ENCODE assay signal across 23 cellular contexts in genomic region chr18:11246883-11247282, GRCh38.
DNase-seq lines count a peak whose midpoint lies in the region; ATAC-seq and TF ChIP-seq lines count a peak whose summit lies in the region.
"Had no signal": no experiment of that assay in that cellular context is flagged by ENCODE, and none has a peak within 500 bp of the region (broad histone marks: within the 10 kb centered on the region; RNA-seq: fewer than 3 reads in every experiment).

No MANE protein-coding gene starts in this region.

- no peak overlapping the region for H3K4me3 Mint-ChIP-seq in activated CD4-positive, alpha-beta T cell treated with anti-CD3 and anti-CD28 coated beads, Interleukin-2, amount 10 ng/mL, durations not matched to agents 24 days and 14 days
- H3K4me3 Mint-ChIP-seq in stimulated activated naive CD8-positive, alpha-beta T cell treated with anti-CD3 and anti-CD28 coated beads, Interleukin-15, amount 100 ng/mL, for 72 hours: no peak overlapping the region
- H3K4me3 Mint-ChIP-seq: CD4-positive, alpha-beta memory T cell had no signal

- peak; percentile 77 for DNase-seq in AG10803 (ENCODE audit: low read depth)
- DNase-seq in MG63: peak; percentile 69
- peak; percentile 76 for DNase-seq in fibroblast of peridontal ligament (ENCODE audit: extremely low read depth)
- no peak for DNase-seq in sciatic nerve (ENCODE audit: low spot score)
- DNase-seq in activated CD4-positive, alpha-beta T cell treated with anti-CD3 and anti-CD28 coated beads, Interleukin-2, amount 10 ng/mL, durations not matched to agents 24 days and 14 days: no peak
- no peak for DNase-seq in stimulated activated naive CD8-positive, alpha-beta T cell treated with anti-CD3 and anti-CD28 coated beads, Interleukin-15, amount 100 ng/mL, for 72 hours
- no peak for DNase-seq in NCI-H446 (lab: John Stamatoyannopoulos, UW)
- DNase-seq: Caco-2; CD4-positive, alpha-beta memory T cell; DMS 273 treated with DMSO at 0.1 percent for 48 hours; DMS79 treated with DMSO at 0.1 percent for 48 hours; GOT3; HCEC 1CT; KBM-7; NCI-H1092 treated with DMSO at 0.1 percent for 48 hours; NCI-H146; NCI-H2029; NCI-H345; NCI-H524 treated with DMSO at 0.1 percent for 48 hours; NCI-H82; OCI-M1 had no signal

- TF ChIP-seq CTCF in AG10803 (conservative IDR thresholded peaks at IDR 0.05; ENCODE audit: low read length): no peak

- H3K27me3 ChIP-seq in MG63: no peaks in the 10 kb centered on the region
- H3K27me3 ChIP-seq: BLaER1 treated with 17β-estradiol and CSF1 and Interleukin-3, amounts not matched to agents 10 nM and 100 nM had no signal

- no peak overlapping the region for H3K4me3 ChIP-seq in AG10803 (ENCODE audit: low read length)
- no peak overlapping the region for H3K4me3 ChIP-seq in MG63
- H3K4me3 ChIP-seq: BLaER1 treated with 17β-estradiol and CSF1 and Interleukin-3, amounts not matched to agents 10 nM and 100 nM had no signal

- H3K9me3 Mint-ChIP-seq in activated CD4-positive, alpha-beta T cell treated with anti-CD3 and anti-CD28 coated beads, Interleukin-2, amount 10 ng/mL, durations not matched to agents 24 days and 14 days: no peaks in the 10 kb centered on the region
- peaks cover 3 to 8% of the 10 kb centered on the region in 2 donors for H3K9me3 Mint-ChIP-seq in stimulated activated naive CD8-positive, alpha-beta T cell treated with anti-CD3 and anti-CD28 coated beads, Interleukin-15, amount 100 ng/mL, for 72 hours

- H3K9me3 ChIP-seq in MG63: no peaks in the 10 kb centered on the region; the same call in 1 of the 2 replicates
- H3K9me3 ChIP-seq: Caco-2 had no signal

- no peak overlapping the region for H3K27ac Mint-ChIP-seq in activated CD4-positive, alpha-beta T cell treated with anti-CD3 and anti-CD28 coated beads, Interleukin-2, amount 10 ng/mL, durations not matched to agents 24 days and 14 days
- H3K27ac Mint-ChIP-seq in stimulated activated naive CD8-positive, alpha-beta T cell treated with anti-CD3 and anti-CD28 coated beads, Interleukin-15, amount 100 ng/mL, for 72 hours: no peak overlapping the region
- H3K27ac Mint-ChIP-seq: CD4-positive, alpha-beta memory T cell had no signal

- H3K27me3 Mint-ChIP-seq in activated CD4-positive, alpha-beta T cell treated with anti-CD3 and anti-CD28 coated beads, Interleukin-2, amount 10 ng/mL, durations not matched to agents 24 days and 14 days: no peaks in the 10 kb centered on the region
- H3K27me3 Mint-ChIP-seq in stimulated activated naive CD8-positive, alpha-beta T cell treated with anti-CD3 and anti-CD28 coated beads, Interleukin-15, amount 100 ng/mL, for 72 hours: no peaks in the 10 kb centered on the region
- H3K27me3 Mint-ChIP-seq: CD4-positive, alpha-beta memory T cell had no signal

- intact Hi-C loops in sciatic nerve (cut with DNase I): no loop called here
- intact Hi-C loops in activated CD4-positive, alpha-beta T cell treated with anti-CD3 and anti-CD28 coated beads, Interleukin-2, amount 10 ng/mL, durations not matched to agents 24 days and 14 days (cut with micrococcal nuclease): no loop called here

- ATAC-seq in sciatic nerve (peak; percentile 72), HG02973 (IDR thresholded peaks at IDR 0.05; ENCODE audit: unreplicated experiment) (no peak)
- no peak for ATAC-seq in stimulated activated naive CD8-positive, alpha-beta T cell treated with anti-CD3 and anti-CD28 coated beads, Interleukin-15, amount 100 ng/mL, for 72 hours

- H3K36me3 ChIP-seq in MG63: no peaks in the 10 kb centered on the region
- H3K36me3 ChIP-seq: BLaER1 treated with 17β-estradiol and CSF1 and Interleukin-3, amounts not matched to agents 10 nM and 100 nM had no signal

- H3K4me1 Mint-ChIP-seq in activated CD4-positive, alpha-beta T cell treated with anti-CD3 and anti-CD28 coated beads, Interleukin-2, amount 10 ng/mL, durations not matched to agents 24 days and 14 days: no peaks in the 10 kb centered on the region
- no peaks in the 10 kb centered on the region for H3K4me1 Mint-ChIP-seq in stimulated activated naive CD8-positive, alpha-beta T cell treated with anti-CD3 and anti-CD28 coated beads, Interleukin-15, amount 100 ng/mL, for 72 hours
- H3K4me1 Mint-ChIP-seq: CD4-positive, alpha-beta memory T cell had no signal

- no peaks in the 10 kb centered on the region for H3K36me3 Mint-ChIP-seq in activated CD4-positive, alpha-beta T cell treated with anti-CD3 and anti-CD28 coated beads, Interleukin-2, amount 10 ng/mL, durations not matched to agents 24 days and 14 days (ENCODE audit: low read depth)
- H3K36me3 Mint-ChIP-seq: CD4-positive, alpha-beta memory T cell had no signal

Comparison
In these comparisons a context has a peak if more than half of its experiments do, and no peak if none do; other contexts are left out.
1. DNase-seq: peak in AG10803 (single experiment), MG63 (single experiment) and fibroblast of peridontal ligament (single experiment); none in sciatic nerve (single experiment), activated CD4-positive, alpha-beta T cell treated with anti-CD3 and anti-CD28 coated beads, Interleukin-2, amount 10 ng/mL, durations not matched to agents 24 days and 14 days (single experiment), stimulated activated naive CD8-positive, alpha-beta T cell treated with anti-CD3 and anti-CD28 coated beads, Interleukin-15, amount 100 ng/mL, for 72 hours (0 of 2) and NCI-H446 (0 of 2).